ENCODE assay signal across 1 cellular context in the genomic region with DNA sequence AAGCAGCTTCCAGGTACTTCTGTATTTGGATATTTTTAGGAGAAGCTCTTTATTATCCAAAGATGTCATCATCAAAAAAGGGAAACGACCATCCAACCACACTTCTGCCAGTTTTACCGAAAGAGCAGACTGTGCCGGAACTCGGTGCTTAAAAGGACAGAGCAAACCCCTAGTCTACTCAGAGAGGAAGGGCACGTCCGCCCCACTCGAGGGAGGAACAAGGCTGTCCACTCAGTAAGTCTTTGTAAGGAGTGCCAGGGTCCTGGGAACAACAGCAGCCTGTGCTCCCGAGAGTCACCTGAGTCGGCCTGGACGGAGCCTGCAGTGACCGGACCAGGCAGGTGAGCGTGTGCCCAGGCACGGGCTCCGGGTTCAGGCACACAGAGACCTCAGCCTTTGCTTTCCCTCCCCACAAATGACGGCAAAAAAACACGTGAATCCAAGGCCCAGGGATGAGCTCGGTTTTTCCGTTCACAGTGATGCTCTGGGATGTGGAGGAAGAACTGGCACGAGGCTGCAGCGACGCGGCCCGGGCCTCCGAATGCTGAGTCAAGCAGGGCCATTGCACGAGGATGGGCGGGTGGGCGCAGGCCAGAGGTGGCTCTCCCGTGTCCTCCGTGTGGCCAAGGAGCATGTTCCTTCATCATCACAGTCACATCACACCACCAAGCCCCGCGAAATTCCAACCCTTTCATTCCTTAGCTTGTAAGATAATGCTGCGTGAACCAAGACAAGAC.
TF ChIP-seq lines count a peak whose summit lies in the region.

No MANE protein-coding gene starts in this region.

TF ChIP-seq in HCT116, 20 proteins besides CTCF, POLR2A, EP300 and RAD21 (continued from another document):
- TF ChIP-seq, protein P1, sequence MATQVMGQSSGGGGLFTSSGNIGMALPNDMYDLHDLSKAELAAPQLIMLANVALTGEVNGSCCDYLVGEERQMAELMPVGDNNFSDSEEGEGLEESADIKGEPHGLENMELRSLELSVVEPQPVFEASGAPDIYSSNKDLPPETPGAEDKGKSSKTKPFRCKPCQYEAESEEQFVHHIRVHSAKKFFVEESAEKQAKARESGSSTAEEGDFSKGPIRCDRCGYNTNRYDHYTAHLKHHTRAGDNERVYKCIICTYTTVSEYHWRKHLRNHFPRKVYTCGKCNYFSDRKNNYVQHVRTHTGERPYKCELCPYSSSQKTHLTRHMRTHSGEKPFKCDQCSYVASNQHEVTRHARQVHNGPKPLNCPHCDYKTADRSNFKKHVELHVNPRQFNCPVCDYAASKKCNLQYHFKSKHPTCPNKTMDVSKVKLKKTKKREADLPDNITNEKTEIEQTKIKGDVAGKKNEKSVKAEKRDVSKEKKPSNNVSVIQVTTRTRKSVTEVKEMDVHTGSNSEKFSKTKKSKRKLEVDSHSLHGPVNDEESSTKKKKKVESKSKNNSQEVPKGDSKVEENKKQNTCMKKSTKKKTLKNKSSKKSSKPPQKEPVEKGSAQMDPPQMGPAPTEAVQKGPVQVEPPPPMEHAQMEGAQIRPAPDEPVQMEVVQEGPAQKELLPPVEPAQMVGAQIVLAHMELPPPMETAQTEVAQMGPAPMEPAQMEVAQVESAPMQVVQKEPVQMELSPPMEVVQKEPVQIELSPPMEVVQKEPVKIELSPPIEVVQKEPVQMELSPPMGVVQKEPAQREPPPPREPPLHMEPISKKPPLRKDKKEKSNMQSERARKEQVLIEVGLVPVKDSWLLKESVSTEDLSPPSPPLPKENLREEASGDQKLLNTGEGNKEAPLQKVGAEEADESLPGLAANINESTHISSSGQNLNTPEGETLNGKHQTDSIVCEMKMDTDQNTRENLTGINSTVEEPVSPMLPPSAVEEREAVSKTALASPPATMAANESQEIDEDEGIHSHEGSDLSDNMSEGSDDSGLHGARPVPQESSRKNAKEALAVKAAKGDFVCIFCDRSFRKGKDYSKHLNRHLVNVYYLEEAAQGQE (IDR thresholded peaks at IDR 0.05; ENCODE audit: low read depth) = no peak
